ENCODE assay signal across 12 cellular contexts in the genomic region with DNA sequence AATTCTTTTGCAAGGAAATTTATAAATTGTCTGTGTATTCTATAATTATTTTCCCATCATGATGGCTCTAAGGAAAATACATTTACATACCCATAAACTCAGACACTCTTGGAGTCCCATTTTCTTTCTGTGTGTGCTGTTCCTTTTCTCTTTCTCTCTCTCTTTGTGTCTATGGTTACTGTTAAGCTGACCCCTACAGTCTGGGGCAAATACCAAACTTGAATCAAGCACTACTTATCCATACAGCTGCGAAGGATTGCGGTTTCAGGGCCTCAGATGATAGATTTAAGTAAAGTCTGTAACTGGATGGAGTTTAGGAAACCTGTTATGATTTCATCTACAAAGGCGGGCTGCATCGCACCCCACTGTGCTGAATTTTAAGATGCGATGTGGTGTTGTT.
DNase-seq lines count a peak whose midpoint lies in the region; ATAC-seq, FAIRE-seq and TF ChIP-seq lines count a peak whose summit lies in the region.
"Had no signal": no experiment of that assay in that cellular context is flagged by ENCODE, and none has a peak within 500 bp of the region (broad histone marks: within the 10 kb centered on the region; RNA-seq: fewer than 3 reads in every experiment).

No MANE protein-coding gene starts in this region.

- H3K27ac ChIP-seq in liver (ENCODE audit: low read depth in 1 of 2, low read length in 2 of 2): peak overlapping the region; percentile 76 to 91
- no peak overlapping the region for H3K27ac ChIP-seq in HepG2 (ENCODE audit: extremely low read length, insufficient read depth, low read length)
- H3K27ac ChIP-seq in ectodermal cell (ENCODE audit: insufficient read depth, low read depth, low read length, poor library complexity, severe bottlenecking): peak overlapping the region; percentile 76
- peak overlapping the region; percentile 52 for H3K27ac ChIP-seq in muscle layer of colon (ENCODE audit: low read depth, low read length)

- DNase-seq in HepG2 (ENCODE audit: low spot score) (no peak), iPS-NIHi7 (ENCODE audit: extremely low spot score) (no peak), HTR-8/SVneo (ENCODE audit: insufficient read length, low spot score) (no peak)
- DNase-seq in activated naive CD4-positive, alpha-beta T cell treated with anti-CD3 and anti-CD28 coated beads, Interleukin-2, amount 50 U/mL, for 72 hours (ENCODE audit: low spot score in 2 of 2): no peak
- DNase-seq: activated CD4-positive, alpha-beta T cell treated with anti-CD3 and anti-CD28 coated beads, Interleukin-2, amount 50 U/mL, for 4 hours had no signal

- intact Hi-C loops in HepG2 (cut with micrococcal nuclease; ENCODE audit: unreplicated experiment): no loop called here

- no peaks in the 10 kb centered on the region for H3K27me3 ChIP-seq in liver (ENCODE audit: control insufficient read depth in 4 of 4, insufficient read depth in 4 of 4, low read length in 3 of 4)
- peaks cover 3 to 32% of the 10 kb centered on the region in 2 experiments for H3K27me3 ChIP-seq in HepG2 (ENCODE audit: control insufficient read depth in 1 of 2, insufficient read depth in 2 of 2, low read length in 2 of 2)
- H3K27me3 ChIP-seq in ectodermal cell (ENCODE audit: control insufficient read depth, insufficient read depth, low read length, poor library complexity, severe bottlenecking): no peaks in the 10 kb centered on the region
- H3K27me3 ChIP-seq in muscle layer of colon (ENCODE audit: control insufficient read depth in 1 of 2, insufficient read depth in 2 of 2, low read length in 2 of 2): no peaks in the 10 kb centered on the region

- no peak for TF ChIP-seq RAD21 in liver (IDR thresholded peaks at IDR 0.05)
- TF ChIP-seq RAD21 in HepG2 (CRISPR knock-in tag; IDR thresholded peaks at IDR 0.05): no peak

- no peak overlapping the region for H2AFZ ChIP-seq in HepG2 (ENCODE audit: low read length)

- TF ChIP-seq EP300 in HepG2 (IDR thresholded peaks at IDR 0.05; ENCODE audit: low read depth in 2 of 2, low read length in 2 of 2) (no peak), HepG2 (CRISPR knock-in tag; IDR thresholded peaks at IDR 0.05; ENCODE audit: borderline replicate concordance) (no peak)

- CTCF ChIA-PET in HepG2 (lab: Yijun Ruan, JAX; ENCODE audit: low intra/inter-chr PET ratio, low total read pairs): no interaction called here

- H3K9ac ChIP-seq in liver (ENCODE audit: low read depth in 1 of 2, low read length in 2 of 2) (peak overlapping the region; percentile 22 to 89), HepG2 (ENCODE audit: insufficient read depth, low read depth, low read length) (no peak overlapping the region), muscle layer of colon (ENCODE audit: low read length) (no peak overlapping the region)

- TF ChIP-seq CTCF in liver (IDR thresholded peaks at IDR 0.05; ENCODE audit: low read depth, low read length, missing input control): no peak
- TF ChIP-seq CTCF in HepG2 (CRISPR knock-in tag; IDR thresholded peaks at IDR 0.05): no peak

- H3K4me3 ChIP-seq in liver (ENCODE audit: low read depth in 1 of 3, low read length in 3 of 3) (no peak overlapping the region), HepG2 (replicated peaks in 1 of 3; ENCODE audit: insufficient read depth in 1 of 3, low read depth in 2 of 3, low read length in 3 of 3) (no peak overlapping the region), ectodermal cell (ENCODE audit: insufficient read depth, low read depth, low read length) (no peak overlapping the region), muscle layer of colon (ENCODE audit: low read depth in 1 of 2, low read length in 2 of 2) (no peak overlapping the region)

- no peaks in the 10 kb centered on the region for H3K9me3 ChIP-seq in liver (ENCODE audit: control insufficient read depth in 4 of 4, low read length in 3 of 4)
- no peaks in the 10 kb centered on the region for H3K9me3 ChIP-seq in HepG2 (ENCODE audit: low read length)
- no peaks in the 10 kb centered on the region for H3K9me3 ChIP-seq in ectodermal cell (ENCODE audit: control insufficient read depth, low read length)
- H3K9me3 ChIP-seq in muscle layer of colon (ENCODE audit: low read length): no peaks in the 10 kb centered on the region

- 88% methylated on average over 5 of the region's 5 CpGs for WGBS in liver
- 60% methylated on average over 5 of the region's 5 CpGs for WGBS in HepG2 (ENCODE audit: low lambda C conversion rate)
- WGBS in ectodermal cell, 2 experiments: 57 to 74% methylated on average over 5 of the region's 5 CpGs

- H3K36me3 ChIP-seq in liver (ENCODE audit: control insufficient read depth in 4 of 4, insufficient read depth in 3 of 4, low read depth in 1 of 4, low read length in 3 of 4): no peaks in the 10 kb centered on the region
- H3K36me3 ChIP-seq in HepG2 (replicated peaks in 1 of 2; ENCODE audit: control insufficient read depth in 1 of 2, insufficient read depth in 2 of 2, low read length in 2 of 2): no peaks in the 10 kb centered on the region
- H3K36me3 ChIP-seq in ectodermal cell (ENCODE audit: control insufficient read depth, insufficient read depth, low read length): no peaks in the 10 kb centered on the region
- H3K36me3 ChIP-seq in muscle layer of colon (ENCODE audit: insufficient read depth, low read length): no peaks in the 10 kb centered on the region

- no peaks in the 10 kb centered on the region for H3K79me2 ChIP-seq in HepG2 (ENCODE audit: insufficient read depth, low read length)

- no peaks in the 10 kb centered on the region for H3K9me3 Mint-ChIP-seq in activated naive CD4-positive, alpha-beta T cell treated with anti-CD3 and anti-CD28 coated beads, Interleukin-2, amount 50 U/mL, for 72 hours
- H3K9me3 Mint-ChIP-seq: activated naive CD8-positive, alpha-beta T cell treated with anti-CD3 and anti-CD28 coated beads, Interleukin-2, amount 50 U/mL, for 24 hours had no signal

- no peak for ATAC-seq in HepG2
- ATAC-seq in activated naive CD4-positive, alpha-beta T cell treated with anti-CD3 and anti-CD28 coated beads, Interleukin-2, amount 50 U/mL, for 72 hours: no peak
- ATAC-seq in HG03045 (IDR thresholded peaks at IDR 0.05; ENCODE audit: unreplicated experiment): no peak

- H3K4me1 ChIP-seq in liver (ENCODE audit: control insufficient read depth in 4 of 4, insufficient read depth in 4 of 4, low read length in 3 of 4) (peaks cover 0 to 21% (median 1%) of the 10 kb centered on the region in 4 donors), HepG2 (ENCODE audit: insufficient read depth, low read length) (peaks cover 13% of the 10 kb centered on the region), ectodermal cell (ENCODE audit: control insufficient read depth, insufficient read depth, low read length) (peaks cover 46% of the 10 kb centered on the region), muscle layer of colon (ENCODE audit: insufficient read depth, low read length) (peaks cover 28% of the 10 kb centered on the region)

- no peak overlapping the region for H3K4me2 ChIP-seq in HepG2 (ENCODE audit: low read depth, low read length)

- H4K20me1 ChIP-seq in HepG2 (ENCODE audit: insufficient read depth, low read length): no peaks in the 10 kb centered on the region

- FAIRE-seq in HepG2 (lab: Jason Lieb, UNC): no peak
- no peak for FAIRE-seq in HTR-8/SVneo (lab: Jason Lieb, UNC)
- FAIRE-seq: frontal cortex had no signal

- POLR2A ChIA-PET in HepG2 (lab: Yijun Ruan, JAX): no interaction called here

- no peak overlapping the region for H3K27ac Mint-ChIP-seq in activated naive CD4-positive, alpha-beta T cell treated with anti-CD3 and anti-CD28 coated beads, Interleukin-2, amount 50 U/mL, for 72 hours
- H3K27ac Mint-ChIP-seq: activated naive CD8-positive, alpha-beta T cell treated with anti-CD3 and anti-CD28 coated beads, Interleukin-2, amount 50 U/mL, for 24 hours; naive thymus-derived CD4-positive, alpha-beta T cell had no signal

- in situ Hi-C loops in HepG2 (cut with HindIII; ENCODE audit: extremely low pct_ligation_motif_present, low pct_unique_long_range_greater_than_20kb): no loop called here

- BruUV-seq in HepG2 (replicated peaks; lab: Mats Ljungman, UMichigan): no TSS peak

- TF ChIP-seq POLR2A in HepG2 (IDR thresholded peaks at IDR 0.05; ENCODE audit: insufficient read depth in 1 of 2, low read depth in 2 of 2, low read length in 2 of 2): no peak

- no peaks in the 10 kb centered on the region for H3K36me3 Mint-ChIP-seq in activated naive CD4-positive, alpha-beta T cell treated with anti-CD3 and anti-CD28 coated beads, Interleukin-2, amount 50 U/mL, for 72 hours
- H3K36me3 Mint-ChIP-seq: naive thymus-derived CD4-positive, alpha-beta T cell had no signal

TF ChIP-seq in liver, 16 proteins besides CTCF, POLR2A, EP300 and RAD21 (continues in another document):
- TF ChIP-seq, protein P1, sequence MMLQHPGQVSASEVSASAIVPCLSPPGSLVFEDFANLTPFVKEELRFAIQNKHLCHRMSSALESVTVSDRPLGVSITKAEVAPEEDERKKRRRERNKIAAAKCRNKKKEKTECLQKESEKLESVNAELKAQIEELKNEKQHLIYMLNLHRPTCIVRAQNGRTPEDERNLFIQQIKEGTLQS (IDR thresholded peaks at IDR 0.05): no peak
- TF ChIP-seq GABPA (IDR thresholded peaks at IDR 0.05 in 1 of 2, conservative IDR thresholded peaks at IDR 0.05 in 1 of 2) (no peak), TAF1 (conservative IDR thresholded peaks at IDR 0.05) (no peak), SP1 (IDR thresholded peaks at IDR 0.05) (no peak), FOXA2 (IDR thresholded peaks at IDR 0.05) (no peak)

TF ChIP-seq in HepG2, 621 proteins besides CTCF, POLR2A, EP300 and RAD21:
- TF ChIP-seq ZNF883 (CRISPR knock-in tag; IDR thresholded peaks at IDR 0.05; ENCODE audit: not compliant biosample characterization) (no peak), HNRNPK (IDR thresholded peaks at IDR 0.05; ENCODE audit: low read depth, low read length, poor library complexity, severe bottlenecking) (no peak), HDAC2 (CRISPR knock-in tag; IDR thresholded peaks at IDR 0.05) (no peak), KLF9 (CRISPR knock-in tag; IDR thresholded peaks at IDR 0.05; ENCODE audit: low read depth) (no peak)
- TF ChIP-seq, protein P2, sequence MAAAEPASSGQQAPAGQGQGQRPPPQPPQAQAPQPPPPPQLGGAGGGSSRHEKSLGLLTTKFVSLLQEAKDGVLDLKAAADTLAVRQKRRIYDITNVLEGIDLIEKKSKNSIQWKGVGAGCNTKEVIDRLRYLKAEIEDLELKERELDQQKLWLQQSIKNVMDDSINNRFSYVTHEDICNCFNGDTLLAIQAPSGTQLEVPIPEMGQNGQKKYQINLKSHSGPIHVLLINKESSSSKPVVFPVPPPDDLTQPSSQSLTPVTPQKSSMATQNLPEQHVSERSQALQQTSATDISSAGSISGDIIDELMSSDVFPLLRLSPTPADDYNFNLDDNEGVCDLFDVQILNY (CRISPR knock-in tag; conservative IDR thresholded peaks at IDR 0.05): no peak

Comparison
In these comparisons a context has a peak if more than half of its experiments do, and no peak if none do; other contexts are left out.
1. H3K9ac ChIP-seq: peak in liver (2 of 2); none in HepG2 (single experiment) and muscle layer of colon (single experiment).